8 cellular contexts compared by ENCODE assay signal in genomic region chr15:75452968-75453702, GRCh38.
DNase-seq lines count a peak whose midpoint lies in the region; ATAC-seq and TF ChIP-seq lines count a peak whose summit lies in the region.

No MANE protein-coding gene starts in this region.

- ATAC-seq in HG03571 (IDR thresholded peaks at IDR 0.05; ENCODE audit: unreplicated experiment) (no peak), HG03108 (IDR thresholded peaks at IDR 0.05; ENCODE audit: unreplicated experiment) (no peak)

- peak overlapping the region; percentile 93 for H3K4me3 ChIP-seq in LNCaP clone FGC (ENCODE audit: low read depth, low read length)

- TF ChIP-seq CTCF in LNCaP clone FGC (IDR thresholded peaks at IDR 0.05; ENCODE audit: control insufficient read depth, extremely low read depth, insufficient read depth): peak; percentile 28; the same call in 1 of the 2 replicates

- DNase-seq in DMS 273 treated with DMSO at 0.1 percent for 48 hours (lab: John Stamatoyannopoulos, UW): peak; percentile 35
- no peak for DNase-seq in LNCaP clone FGC (ENCODE audit: low read depth)
- peak; percentile 3 for DNase-seq in T-helper 22 cell (ENCODE audit: low read depth)
- peak; percentile 65 for DNase-seq in astrocyte of the hippocampus (ENCODE audit: low read depth, low spot score)
- peak; percentile 77 for DNase-seq in islet precursor cell
- peak; percentile 2 to 59 for DNase-seq in stimulated activated CD4-positive, alpha-beta T cell treated with anti-CD3 and anti-CD28 coated beads, Interleukin-15, amount 100 ng/mL, for 1 hour (ENCODE audit: low read depth in 1 of 2, low spot score in 1 of 2)
